ENCODE assay signal across 12 cellular contexts in genomic region chr7:126940723-126941307, GRCh38.
"Had no signal": no experiment of that assay in that cellular context is flagged by ENCODE, and none has a peak within 500 bp of the region (broad histone marks: within the 10 kb centered on the region; RNA-seq: fewer than 3 reads in every experiment).

No MANE protein-coding gene starts in this region.

- FAIRE-seq: endometrium, islet of Langerhans had no signal

- ATAC-seq: activated CD8-positive, alpha-beta T cell treated with anti-CD3 and anti-CD28 coated beads for 36 hours; activated naive CD8-positive, alpha-beta T cell treated with anti-CD3 and anti-CD28 coated beads, Interleukin-2, amount 50 U/mL, for 24 hours; foreskin keratinocyte; heart left ventricle had no signal

- DNase-seq: activated CD4-positive, alpha-beta T cell treated with anti-CD3 and anti-CD28 coated beads for 4 hours; activated CD8-positive, alpha-beta memory T cell treated with anti-CD3 and anti-CD28 coated beads, Interleukin-2, amount 50 U/mL, for 4 hours; activated CD8-positive, alpha-beta T cell treated with anti-CD3 and anti-CD28 coated beads for 36 hours; activated naive CD4-positive, alpha-beta T cell treated with Interleukin-2 at 50 U/mL for 16 hours; activated naive CD8-positive, alpha-beta T cell treated with anti-CD3 and anti-CD28 coated beads, Interleukin-2, amount 50 U/mL, for 24 hours; foreskin keratinocyte; heart left ventricle; left ventricle myocardium inferior; ovary; stimulated activated CD4-positive, alpha-beta T cell treated with anti-CD3 and anti-CD28 coated beads, Interleukin-4, amount 100 ng/mL, for 4 hours had no signal
